ENCODE assay signal across 1 cellular context in the genomic region with DNA sequence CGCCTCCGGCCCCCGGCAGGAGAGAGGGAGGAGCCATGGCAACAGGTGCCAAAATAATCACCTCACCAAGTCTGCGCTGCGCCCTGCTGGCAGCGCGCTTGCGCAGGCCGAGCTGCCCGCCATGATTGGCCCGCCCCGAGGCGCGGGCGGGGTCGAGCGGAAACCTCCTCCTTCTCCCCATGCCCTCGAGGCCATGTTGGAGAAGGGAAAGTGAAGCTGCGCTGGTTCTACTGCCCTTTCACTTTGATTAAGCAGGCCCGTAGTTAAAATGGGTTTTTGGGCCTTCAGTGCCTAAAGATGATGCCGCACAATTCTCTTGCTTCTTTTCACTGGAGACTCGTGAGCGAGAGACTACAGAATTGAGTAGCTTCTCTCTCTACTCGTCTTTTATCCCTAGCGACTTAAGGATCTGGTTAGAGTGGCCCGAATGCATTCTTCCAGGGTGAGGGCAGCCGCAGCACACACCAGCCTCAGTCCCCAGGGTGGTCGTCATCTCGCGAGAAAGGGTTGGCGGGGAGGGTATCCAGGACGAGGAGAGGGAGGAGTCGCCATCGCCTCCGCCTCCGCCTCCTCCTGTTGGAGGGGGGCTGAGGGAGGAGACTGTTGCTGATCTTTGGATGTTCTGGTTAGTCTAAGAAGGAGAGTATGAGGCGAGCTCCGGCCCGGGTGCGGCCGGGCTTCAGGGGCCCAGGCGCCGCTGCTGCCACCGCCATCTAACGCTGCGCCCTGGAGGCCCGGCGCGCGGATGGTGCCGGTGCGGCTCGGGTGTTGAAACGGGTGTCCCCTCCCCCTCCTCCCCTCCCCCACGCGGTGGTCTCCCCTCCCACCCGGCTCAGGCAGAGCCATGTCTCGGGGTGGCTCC.
TF ChIP-seq lines count a peak whose summit lies in the region.

A gene with protein sequence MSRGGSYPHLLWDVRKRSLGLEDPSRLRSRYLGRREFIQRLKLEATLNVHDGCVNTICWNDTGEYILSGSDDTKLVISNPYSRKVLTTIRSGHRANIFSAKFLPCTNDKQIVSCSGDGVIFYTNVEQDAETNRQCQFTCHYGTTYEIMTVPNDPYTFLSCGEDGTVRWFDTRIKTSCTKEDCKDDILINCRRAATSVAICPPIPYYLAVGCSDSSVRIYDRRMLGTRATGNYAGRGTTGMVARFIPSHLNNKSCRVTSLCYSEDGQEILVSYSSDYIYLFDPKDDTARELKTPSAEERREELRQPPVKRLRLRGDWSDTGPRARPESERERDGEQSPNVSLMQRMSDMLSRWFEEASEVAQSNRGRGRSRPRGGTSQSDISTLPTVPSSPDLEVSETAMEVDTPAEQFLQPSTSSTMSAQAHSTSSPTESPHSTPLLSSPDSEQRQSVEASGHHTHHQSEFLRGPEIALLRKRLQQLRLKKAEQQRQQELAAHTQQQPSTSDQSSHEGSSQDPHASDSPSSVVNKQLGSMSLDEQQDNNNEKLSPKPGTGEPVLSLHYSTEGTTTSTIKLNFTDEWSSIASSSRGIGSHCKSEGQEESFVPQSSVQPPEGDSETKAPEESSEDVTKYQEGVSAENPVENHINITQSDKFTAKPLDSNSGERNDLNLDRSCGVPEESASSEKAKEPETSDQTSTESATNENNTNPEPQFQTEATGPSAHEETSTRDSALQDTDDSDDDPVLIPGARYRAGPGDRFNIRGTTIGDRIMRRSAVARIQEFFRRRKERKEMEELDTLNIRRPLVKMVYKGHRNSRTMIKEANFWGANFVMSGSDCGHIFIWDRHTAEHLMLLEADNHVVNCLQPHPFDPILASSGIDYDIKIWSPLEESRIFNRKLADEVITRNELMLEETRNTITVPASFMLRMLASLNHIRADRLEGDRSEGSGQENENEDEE (plus strand): TSS at position 616 of the 862 bp plus-strand sequence. CDS start 229 bp downstream, at position 845.

TF ChIP-seq in K562, 482 proteins besides CTCF, POLR2A, EP300 and RAD21 (continued from another document and continues in another):
- TF ChIP-seq, protein P1, sequence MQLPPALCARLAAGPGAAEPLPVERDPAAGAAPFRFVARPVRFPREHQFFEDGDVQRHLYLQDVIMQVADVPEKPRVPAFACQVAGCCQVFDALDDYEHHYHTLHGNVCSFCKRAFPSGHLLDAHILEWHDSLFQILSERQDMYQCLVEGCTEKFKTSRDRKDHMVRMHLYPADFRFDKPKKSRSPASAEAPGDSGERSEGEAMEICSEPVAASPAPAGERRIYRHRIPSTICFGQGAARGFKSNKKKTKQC (CRISPR knock-in tag; IDR thresholded peaks at IDR 0.05) = no peak
- TF ChIP-seq KHSRP (IDR thresholded peaks at IDR 0.05) = no peak
- no peak; the same call in 1 of the 2 replicates for TF ChIP-seq PHB2 (IDR thresholded peaks at IDR 0.05; ENCODE audit: low read depth)
- TF ChIP-seq RCOR1 (IDR thresholded peaks at IDR 0.05; ENCODE audit: borderline replicate concordance in 1 of 2, low read depth in 2 of 2, low read length in 2 of 2) = peak in 1 of 2 experiments; percentile 71; a peak in 2 of 4 replicates
- TF ChIP-seq MCM2 (IDR thresholded peaks at IDR 0.05; ENCODE audit: low read depth) = no peak
- TF ChIP-seq HNRNPLL (IDR thresholded peaks at IDR 0.05; ENCODE audit: low read depth, low read length, poor library complexity, severe bottlenecking) = peak; percentile 43
- peak; percentile 2; the same call in 1 of the 2 replicates for TF ChIP-seq ZNF766 (CRISPR knock-in tag; conservative IDR thresholded peaks at IDR 0.05)
- peak; percentile 99 to 100 for TF ChIP-seq NRF1 (conservative IDR thresholded peaks at IDR 0.05 in 1 of 2, IDR thresholded peaks at IDR 0.05 in 1 of 2)
- TF ChIP-seq NFRKB (IDR thresholded peaks at IDR 0.05; ENCODE audit: low read depth) = peak; percentile 99
- TF ChIP-seq ZNF444 (CRISPR knock-in tag; IDR thresholded peaks at IDR 0.05) = no peak
- no peak for TF ChIP-seq ZNF121 (CRISPR knock-in tag; conservative IDR thresholded peaks at IDR 0.05)
- no peak; the same call in 1 of the 2 replicates for TF ChIP-seq TCF7 (IDR thresholded peaks at IDR 0.05; ENCODE audit: borderline replicate concordance)
- TF ChIP-seq FIP1L1 (IDR thresholded peaks at IDR 0.05; ENCODE audit: low read depth, low read length, poor library complexity, severe bottlenecking) = no peak
- peak; percentile 88 for TF ChIP-seq CHD1 (IDR thresholded peaks at IDR 0.05; ENCODE audit: low read length)
- TF ChIP-seq, protein P2, sequence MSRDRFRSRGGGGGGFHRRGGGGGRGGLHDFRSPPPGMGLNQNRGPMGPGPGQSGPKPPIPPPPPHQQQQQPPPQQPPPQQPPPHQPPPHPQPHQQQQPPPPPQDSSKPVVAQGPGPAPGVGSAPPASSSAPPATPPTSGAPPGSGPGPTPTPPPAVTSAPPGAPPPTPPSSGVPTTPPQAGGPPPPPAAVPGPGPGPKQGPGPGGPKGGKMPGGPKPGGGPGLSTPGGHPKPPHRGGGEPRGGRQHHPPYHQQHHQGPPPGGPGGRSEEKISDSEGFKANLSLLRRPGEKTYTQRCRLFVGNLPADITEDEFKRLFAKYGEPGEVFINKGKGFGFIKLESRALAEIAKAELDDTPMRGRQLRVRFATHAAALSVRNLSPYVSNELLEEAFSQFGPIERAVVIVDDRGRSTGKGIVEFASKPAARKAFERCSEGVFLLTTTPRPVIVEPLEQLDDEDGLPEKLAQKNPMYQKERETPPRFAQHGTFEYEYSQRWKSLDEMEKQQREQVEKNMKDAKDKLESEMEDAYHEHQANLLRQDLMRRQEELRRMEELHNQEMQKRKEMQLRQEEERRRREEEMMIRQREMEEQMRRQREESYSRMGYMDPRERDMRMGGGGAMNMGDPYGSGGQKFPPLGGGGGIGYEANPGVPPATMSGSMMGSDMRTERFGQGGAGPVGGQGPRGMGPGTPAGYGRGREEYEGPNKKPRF (IDR thresholded peaks at IDR 0.05; ENCODE audit: low read depth, low read length) = no peak
- no peak for TF ChIP-seq ADNP (tag; IDR thresholded peaks at IDR 0.05)
- peak in 1 of 2 experiments; percentile 32; a peak in 3 of 4 replicates for TF ChIP-seq SIX5 (IDR thresholded peaks at IDR 0.05; ENCODE audit: borderline replicate concordance in 1 of 2, insufficient read depth in 1 of 2, low read depth in 1 of 2, low read length in 2 of 2)
- peak; percentile 62 for TF ChIP-seq ASH1L (IDR thresholded peaks at IDR 0.05; ENCODE audit: borderline replicate concordance, low read depth, partially characterized antibody)
- TF ChIP-seq, protein P3, sequence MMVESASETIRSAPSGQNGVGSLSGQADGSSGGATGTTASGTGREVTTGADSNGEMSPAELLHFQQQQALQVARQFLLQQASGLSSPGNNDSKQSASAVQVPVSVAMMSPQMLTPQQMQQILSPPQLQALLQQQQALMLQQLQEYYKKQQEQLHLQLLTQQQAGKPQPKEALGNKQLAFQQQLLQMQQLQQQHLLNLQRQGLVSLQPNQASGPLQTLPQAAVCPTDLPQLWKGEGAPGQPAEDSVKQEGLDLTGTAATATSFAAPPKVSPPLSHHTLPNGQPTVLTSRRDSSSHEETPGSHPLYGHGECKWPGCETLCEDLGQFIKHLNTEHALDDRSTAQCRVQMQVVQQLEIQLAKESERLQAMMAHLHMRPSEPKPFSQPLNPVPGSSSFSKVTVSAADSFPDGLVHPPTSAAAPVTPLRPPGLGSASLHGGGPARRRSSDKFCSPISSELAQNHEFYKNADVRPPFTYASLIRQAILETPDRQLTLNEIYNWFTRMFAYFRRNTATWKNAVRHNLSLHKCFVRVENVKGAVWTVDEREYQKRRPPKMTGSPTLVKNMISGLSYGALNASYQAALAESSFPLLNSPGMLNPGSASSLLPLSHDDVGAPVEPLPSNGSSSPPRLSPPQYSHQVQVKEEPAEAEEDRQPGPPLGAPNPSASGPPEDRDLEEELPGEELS (CRISPR knock-in tag; IDR thresholded peaks at IDR 0.05; ENCODE audit: borderline replicate concordance) = no peak
- TF ChIP-seq HDAC8 (tag; IDR thresholded peaks at IDR 0.05) = no peak; the same call in 1 of the 2 replicates
- TF ChIP-seq ZNF668 (CRISPR knock-in tag; IDR thresholded peaks at IDR 0.05) = no peak
- TF ChIP-seq, protein P4, sequence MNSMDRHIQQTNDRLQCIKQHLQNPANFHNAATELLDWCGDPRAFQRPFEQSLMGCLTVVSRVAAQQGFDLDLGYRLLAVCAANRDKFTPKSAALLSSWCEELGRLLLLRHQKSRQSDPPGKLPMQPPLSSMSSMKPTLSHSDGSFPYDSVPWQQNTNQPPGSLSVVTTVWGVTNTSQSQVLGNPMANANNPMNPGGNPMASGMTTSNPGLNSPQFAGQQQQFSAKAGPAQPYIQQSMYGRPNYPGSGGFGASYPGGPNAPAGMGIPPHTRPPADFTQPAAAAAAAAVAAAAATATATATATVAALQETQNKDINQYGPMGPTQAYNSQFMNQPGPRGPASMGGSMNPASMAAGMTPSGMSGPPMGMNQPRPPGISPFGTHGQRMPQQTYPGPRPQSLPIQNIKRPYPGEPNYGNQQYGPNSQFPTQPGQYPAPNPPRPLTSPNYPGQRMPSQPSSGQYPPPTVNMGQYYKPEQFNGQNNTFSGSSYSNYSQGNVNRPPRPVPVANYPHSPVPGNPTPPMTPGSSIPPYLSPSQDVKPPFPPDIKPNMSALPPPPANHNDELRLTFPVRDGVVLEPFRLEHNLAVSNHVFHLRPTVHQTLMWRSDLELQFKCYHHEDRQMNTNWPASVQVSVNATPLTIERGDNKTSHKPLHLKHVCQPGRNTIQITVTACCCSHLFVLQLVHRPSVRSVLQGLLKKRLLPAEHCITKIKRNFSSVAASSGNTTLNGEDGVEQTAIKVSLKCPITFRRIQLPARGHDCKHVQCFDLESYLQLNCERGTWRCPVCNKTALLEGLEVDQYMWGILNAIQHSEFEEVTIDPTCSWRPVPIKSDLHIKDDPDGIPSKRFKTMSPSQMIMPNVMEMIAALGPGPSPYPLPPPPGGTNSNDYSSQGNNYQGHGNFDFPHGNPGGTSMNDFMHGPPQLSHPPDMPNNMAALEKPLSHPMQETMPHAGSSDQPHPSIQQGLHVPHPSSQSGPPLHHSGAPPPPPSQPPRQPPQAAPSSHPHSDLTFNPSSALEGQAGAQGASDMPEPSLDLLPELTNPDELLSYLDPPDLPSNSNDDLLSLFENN (IDR thresholded peaks at IDR 0.05; ENCODE audit: low read depth in 2 of 2, low read length in 2 of 2) = peak in 1 of 2 experiments; percentile 40; a peak in 2 of 4 replicates
- TF ChIP-seq COPS2 (conservative IDR thresholded peaks at IDR 0.05) = no peak
- TF ChIP-seq NFYB (IDR thresholded peaks at IDR 0.05; ENCODE audit: extremely low read depth, insufficient read length) = peak; percentile 45
- TF ChIP-seq, protein P5, sequence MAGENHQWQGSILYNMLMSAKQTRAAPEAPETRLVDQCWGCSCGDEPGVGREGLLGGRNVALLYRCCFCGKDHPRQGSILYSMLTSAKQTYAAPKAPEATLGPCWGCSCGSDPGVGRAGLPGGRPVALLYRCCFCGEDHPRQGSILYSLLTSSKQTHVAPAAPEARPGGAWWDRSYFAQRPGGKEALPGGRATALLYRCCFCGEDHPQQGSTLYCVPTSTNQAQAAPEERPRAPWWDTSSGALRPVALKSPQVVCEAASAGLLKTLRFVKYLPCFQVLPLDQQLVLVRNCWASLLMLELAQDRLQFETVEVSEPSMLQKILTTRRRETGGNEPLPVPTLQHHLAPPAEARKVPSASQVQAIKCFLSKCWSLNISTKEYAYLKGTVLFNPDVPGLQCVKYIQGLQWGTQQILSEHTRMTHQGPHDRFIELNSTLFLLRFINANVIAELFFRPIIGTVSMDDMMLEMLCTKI (IDR thresholded peaks at IDR 0.05; ENCODE audit: partially characterized antibody) = no peak
- peak; percentile 82 for TF ChIP-seq HCFC1 (IDR thresholded peaks at IDR 0.05; ENCODE audit: low read depth, low read length)
- TF ChIP-seq TAF9B (IDR thresholded peaks at IDR 0.05; ENCODE audit: partially characterized antibody) = peak; percentile 71
- TF ChIP-seq RNF2 (IDR thresholded peaks at IDR 0.05) = no peak
- TF ChIP-seq, protein P6, sequence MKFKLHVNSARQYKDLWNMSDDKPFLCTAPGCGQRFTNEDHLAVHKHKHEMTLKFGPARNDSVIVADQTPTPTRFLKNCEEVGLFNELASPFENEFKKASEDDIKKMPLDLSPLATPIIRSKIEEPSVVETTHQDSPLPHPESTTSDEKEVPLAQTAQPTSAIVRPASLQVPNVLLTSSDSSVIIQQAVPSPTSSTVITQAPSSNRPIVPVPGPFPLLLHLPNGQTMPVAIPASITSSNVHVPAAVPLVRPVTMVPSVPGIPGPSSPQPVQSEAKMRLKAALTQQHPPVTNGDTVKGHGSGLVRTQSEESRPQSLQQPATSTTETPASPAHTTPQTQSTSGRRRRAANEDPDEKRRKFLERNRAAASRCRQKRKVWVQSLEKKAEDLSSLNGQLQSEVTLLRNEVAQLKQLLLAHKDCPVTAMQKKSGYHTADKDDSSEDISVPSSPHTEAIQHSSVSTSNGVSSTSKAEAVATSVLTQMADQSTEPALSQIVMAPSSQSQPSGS (CRISPR knock-in tag; IDR thresholded peaks at IDR 0.05) = no peak
- TF ChIP-seq L3MBTL2 (IDR thresholded peaks at IDR 0.05) = peak; percentile 76
- TF ChIP-seq TAF15 (IDR thresholded peaks at IDR 0.05; ENCODE audit: low read depth, low read length) = no peak
- TF ChIP-seq TEAD2 (tag; IDR thresholded peaks at IDR 0.05) = no peak
- TF ChIP-seq, protein P7, sequence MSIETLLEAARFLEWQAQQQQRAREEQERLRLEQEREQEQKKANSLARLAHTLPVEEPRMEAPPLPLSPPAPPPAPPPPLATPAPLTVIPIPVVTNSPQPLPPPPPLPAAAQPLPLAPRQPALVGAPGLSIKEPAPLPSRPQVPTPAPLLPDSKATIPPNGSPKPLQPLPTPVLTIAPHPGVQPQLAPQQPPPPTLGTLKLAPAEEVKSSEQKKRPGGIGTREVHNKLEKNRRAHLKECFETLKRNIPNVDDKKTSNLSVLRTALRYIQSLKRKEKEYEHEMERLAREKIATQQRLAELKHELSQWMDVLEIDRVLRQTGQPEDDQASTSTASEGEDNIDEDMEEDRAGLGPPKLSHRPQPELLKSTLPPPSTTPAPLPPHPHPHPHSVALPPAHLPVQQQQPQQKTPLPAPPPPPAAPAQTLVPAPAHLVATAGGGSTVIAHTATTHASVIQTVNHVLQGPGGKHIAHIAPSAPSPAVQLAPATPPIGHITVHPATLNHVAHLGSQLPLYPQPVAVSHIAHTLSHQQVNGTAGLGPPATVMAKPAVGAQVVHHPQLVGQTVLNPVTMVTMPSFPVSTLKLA (conservative IDR thresholded peaks at IDR 0.05) = peak; percentile 67 to 77
- TF ChIP-seq, protein P8, sequence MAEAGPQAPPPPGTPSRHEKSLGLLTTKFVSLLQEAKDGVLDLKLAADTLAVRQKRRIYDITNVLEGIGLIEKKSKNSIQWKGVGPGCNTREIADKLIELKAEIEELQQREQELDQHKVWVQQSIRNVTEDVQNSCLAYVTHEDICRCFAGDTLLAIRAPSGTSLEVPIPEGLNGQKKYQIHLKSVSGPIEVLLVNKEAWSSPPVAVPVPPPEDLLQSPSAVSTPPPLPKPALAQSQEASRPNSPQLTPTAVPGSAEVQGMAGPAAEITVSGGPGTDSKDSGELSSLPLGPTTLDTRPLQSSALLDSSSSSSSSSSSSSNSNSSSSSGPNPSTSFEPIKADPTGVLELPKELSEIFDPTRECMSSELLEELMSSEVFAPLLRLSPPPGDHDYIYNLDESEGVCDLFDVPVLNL (CRISPR knock-in tag; IDR thresholded peaks at IDR 0.05; ENCODE audit: low read depth) = no peak; the same call in 1 of the 2 replicates
- TF ChIP-seq ZNF79 (CRISPR knock-in tag; IDR thresholded peaks at IDR 0.05; ENCODE audit: low read depth) = no peak
- TF ChIP-seq, protein P9, sequence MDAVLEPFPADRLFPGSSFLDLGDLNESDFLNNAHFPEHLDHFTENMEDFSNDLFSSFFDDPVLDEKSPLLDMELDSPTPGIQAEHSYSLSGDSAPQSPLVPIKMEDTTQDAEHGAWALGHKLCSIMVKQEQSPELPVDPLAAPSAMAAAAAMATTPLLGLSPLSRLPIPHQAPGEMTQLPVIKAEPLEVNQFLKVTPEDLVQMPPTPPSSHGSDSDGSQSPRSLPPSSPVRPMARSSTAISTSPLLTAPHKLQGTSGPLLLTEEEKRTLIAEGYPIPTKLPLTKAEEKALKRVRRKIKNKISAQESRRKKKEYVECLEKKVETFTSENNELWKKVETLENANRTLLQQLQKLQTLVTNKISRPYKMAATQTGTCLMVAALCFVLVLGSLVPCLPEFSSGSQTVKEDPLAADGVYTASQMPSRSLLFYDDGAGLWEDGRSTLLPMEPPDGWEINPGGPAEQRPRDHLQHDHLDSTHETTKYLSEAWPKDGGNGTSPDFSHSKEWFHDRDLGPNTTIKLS (IDR thresholded peaks at IDR 0.05; ENCODE audit: borderline replicate concordance, low read depth) = peak; percentile 97; the same call in 1 of the 2 replicates
